ENCODE assay signal across 23 cellular contexts in genomic region chr15:65097651-65098263, GRCh38. TPM values are rescaled to one million over a fixed set of nuclear protein-coding genes. Genes with fewer than 3 reads are reported as not detected.
DNase-seq lines count a peak whose midpoint lies in the region; ATAC-seq, FAIRE-seq and TF ChIP-seq lines count a peak whose summit lies in the region.
"Had no signal": no experiment of that assay in that cellular context is flagged by ENCODE, and none has a peak within 500 bp of the region (broad histone marks: within the 10 kb centered on the region; RNA-seq: fewer than 3 reads in every experiment).

No MANE protein-coding gene starts in this region.

- H3K9me3 ChIP-seq in tibial artery = no peaks in the 10 kb centered on the region
- no peaks in the 10 kb centered on the region for H3K9me3 ChIP-seq in HepG2 (ENCODE audit: low read length)

- TF ChIP-seq RAD21 in HepG2 (CRISPR knock-in tag; IDR thresholded peaks at IDR 0.05) = no peak

- intact Hi-C loops in tibial artery (cut with DNase I; ENCODE audit: low total_unique reads) (no loop called here), left colon (cut with DNase I, micrococcal nuclease) (loop anchor here in 1 of 2 donors (10.0 kb wide), 1 partner anchor 53 kb away; the partner anchor contains the start of gene SLC51B), HepG2 (cut with micrococcal nuclease; ENCODE audit: unreplicated experiment) (no loop called here)

- peaks cover 65% of the 10 kb centered on the region for H3K36me3 Mint-ChIP-seq in activated T-cell treated with anti-CD3 and anti-CD28 coated beads, Interleukin-2, amount 50 U/mL, for 24 hours (ENCODE audit: low read depth)
- peaks cover 48% of the 10 kb centered on the region for H3K36me3 Mint-ChIP-seq in activated T-helper 17 cell treated with anti-CD3 and anti-CD28 coated beads, Interleukin-2, amount 50 U/mL, for 72 hours (ENCODE audit: low read depth)

- no peak for FAIRE-seq in HepG2 (lab: Jason Lieb, UNC)
- FAIRE-seq: D721Med, G401.6, GM12892 had no signal

- H3K27ac ChIP-seq in tibial artery (peak overlapping the region; percentile 95 to 96), HepG2 (ENCODE audit: extremely low read length, insufficient read depth, low read length) (no peak overlapping the region)
- H3K27ac ChIP-seq: 22Rv1, HL-60 had no signal

- H3K79me2 ChIP-seq in HepG2 (ENCODE audit: insufficient read depth, low read length) = no peaks in the 10 kb centered on the region

- no peak for TF ChIP-seq EP300 in HepG2 (IDR thresholded peaks at IDR 0.05; ENCODE audit: low read depth in 2 of 2, low read length in 2 of 2)
- no peak for TF ChIP-seq EP300 in HepG2 (CRISPR knock-in tag; IDR thresholded peaks at IDR 0.05; ENCODE audit: borderline replicate concordance)

- no peaks in the 10 kb centered on the region for H3K27me3 ChIP-seq in tibial artery
- no peaks in the 10 kb centered on the region for H3K27me3 ChIP-seq in HepG2 (ENCODE audit: control insufficient read depth in 1 of 2, insufficient read depth in 2 of 2, low read length in 2 of 2)

- WGBS in HepG2 (ENCODE audit: low lambda C conversion rate) = 95% methylated on average over 7 of the region's 7 CpGs

- no peak overlapping the region for H3K4me3 Mint-ChIP-seq in activated T-cell treated with anti-CD3 and anti-CD28 coated beads, Interleukin-2, amount 50 U/mL, for 24 hours
- no peak overlapping the region for H3K4me3 Mint-ChIP-seq in activated T-helper 17 cell treated with anti-CD3 and anti-CD28 coated beads, Interleukin-2, amount 50 U/mL, for 72 hours
- H3K4me3 Mint-ChIP-seq: CD14-positive monocyte; CD8-positive, alpha-beta T cell; H9 had no signal

- H3K4me2 ChIP-seq in HepG2 (ENCODE audit: low read depth, low read length) = no peak overlapping the region

- H4K20me1 ChIP-seq in HepG2 (ENCODE audit: insufficient read depth, low read length) = no peaks in the 10 kb centered on the region

- H3K4me1 ChIP-seq in tibial artery = peaks cover 7 to 59% (median 41%) of the 10 kb centered on the region in 4 donors
- H3K4me1 ChIP-seq in HepG2 (ENCODE audit: insufficient read depth, low read length) = peaks cover 26% of the 10 kb centered on the region

- DNase-seq in activated T-cell treated with anti-CD3 and anti-CD28 coated beads, Interleukin-2, amount 50 U/mL, for 24 hours = no peak
- DNase-seq in activated T-cell treated with anti-CD3 and anti-CD28 coated beads for 4 hours = no peak
- DNase-seq in left lobe of liver (ENCODE audit: low spot score) = peak; percentile 21
- peak in 1 of 2 donors; percentile 45 for DNase-seq in tibial artery
- no peak for DNase-seq in left colon
- no peak for DNase-seq in stimulated activated naive CD4-positive, alpha-beta T cell (lab: John Stamatoyannopoulos, UW)
- no peak for DNase-seq in HepG2 (ENCODE audit: low spot score)
- DNase-seq: CD8-positive, alpha-beta T cell; COR-L47; DMS153; DMS79 treated with DMSO at 0.1 percent for 48 hours; EL; GOT3; H9 had no signal

- no peak overlapping the region for H3K4me3 ChIP-seq in tibial artery
- H3K4me3 ChIP-seq in HepG2 (replicated peaks in 1 of 3; ENCODE audit: insufficient read depth in 1 of 3, low read depth in 2 of 3, low read length in 3 of 3) = no peak overlapping the region

- H3K9ac ChIP-seq in HepG2 (ENCODE audit: insufficient read depth, low read depth, low read length) = no peak overlapping the region

- in situ Hi-C loops in HepG2 (cut with HindIII; ENCODE audit: extremely low pct_ligation_motif_present, low pct_unique_long_range_greater_than_20kb) = no loop called here

- H3K4me1 Mint-ChIP-seq in activated T-cell treated with anti-CD3 and anti-CD28 coated beads, Interleukin-2, amount 50 U/mL, for 24 hours (ENCODE audit: low read depth) = no peaks in the 10 kb centered on the region
- no peaks in the 10 kb centered on the region for H3K4me1 Mint-ChIP-seq in activated T-helper 17 cell treated with anti-CD3 and anti-CD28 coated beads, Interleukin-2, amount 50 U/mL, for 72 hours

- H3K27me3 Mint-ChIP-seq in activated T-cell treated with anti-CD3 and anti-CD28 coated beads, Interleukin-2, amount 50 U/mL, for 24 hours = no peaks in the 10 kb centered on the region
- no peaks in the 10 kb centered on the region for H3K27me3 Mint-ChIP-seq in activated T-helper 17 cell treated with anti-CD3 and anti-CD28 coated beads, Interleukin-2, amount 50 U/mL, for 72 hours

- peak overlapping the region; percentile 3 for H3K27ac Mint-ChIP-seq in activated T-cell treated with anti-CD3 and anti-CD28 coated beads, Interleukin-2, amount 50 U/mL, for 24 hours
- peak overlapping the region; percentile 18 for H3K27ac Mint-ChIP-seq in activated T-helper 17 cell treated with anti-CD3 and anti-CD28 coated beads, Interleukin-2, amount 50 U/mL, for 72 hours
- H3K27ac Mint-ChIP-seq: CD14-positive monocyte; CD8-positive, alpha-beta T cell; H9 had no signal

- no peaks in the 10 kb centered on the region for H3K9me3 Mint-ChIP-seq in activated T-cell treated with anti-CD3 and anti-CD28 coated beads, Interleukin-2, amount 50 U/mL, for 24 hours
- no peaks in the 10 kb centered on the region for H3K9me3 Mint-ChIP-seq in activated T-helper 17 cell treated with anti-CD3 and anti-CD28 coated beads, Interleukin-2, amount 50 U/mL, for 72 hours
- H3K9me3 Mint-ChIP-seq: CD14-positive monocyte; CD8-positive, alpha-beta T cell; H9 had no signal

- CTCF ChIA-PET in HepG2 (lab: Yijun Ruan, JAX; ENCODE audit: low intra/inter-chr PET ratio, low total read pairs) = interaction anchor here (0.7 kb wide), 1 partner anchor 65 kb away, joined by 3 read pairs; no protein-coding TSS in a partner anchor

- H2AFZ ChIP-seq in HepG2 (ENCODE audit: low read length) = no peak overlapping the region

- ATAC-seq in activated T-helper 17 cell treated with anti-CD3 and anti-CD28 coated beads, Interleukin-2, amount 50 U/mL, for 72 hours (replicated peaks) = no peak
- no peak for ATAC-seq in left lobe of liver
- no peak for ATAC-seq in left colon
- ATAC-seq in HepG2 = no peak
- ATAC-seq: CD8-positive, alpha-beta T cell had no signal

- TF ChIP-seq CTCF in tibial artery (IDR thresholded peaks at IDR 0.05) (no peak), HepG2 (CRISPR knock-in tag; IDR thresholded peaks at IDR 0.05) (no peak)

- no peak for TF ChIP-seq POLR2A in HepG2 (IDR thresholded peaks at IDR 0.05; ENCODE audit: insufficient read depth in 1 of 2, low read depth in 2 of 2, low read length in 2 of 2)

- H3K36me3 ChIP-seq in tibial artery = peaks cover 18 to 53% (median 44%) of the 10 kb centered on the region in 3 donors
- peaks cover 6 to 13% of the 10 kb centered on the region in 2 experiments; a peak in 4 of 5 replicates for H3K36me3 ChIP-seq in HepG2 (replicated peaks in 1 of 2; ENCODE audit: control insufficient read depth in 1 of 2, insufficient read depth in 2 of 2, low read length in 2 of 2)

- POLR2A ChIA-PET in HepG2 (lab: Yijun Ruan, JAX) = no interaction called here

- BruUV-seq in HepG2 (replicated peaks; lab: Mats Ljungman, UMichigan) = no TSS peak

RNA-seq across cellular contexts. Expression of gene UBAP1L, which starts 17.2 kb away (rescaled TPM):
- 1 to 10 TPM; 5.2 to 6.1 TPM for total RNA-seq in activated T-helper 17 cell treated with anti-CD3 and anti-CD28 coated beads, Interleukin-2, amount 50 U/mL, for 72 hours
- total RNA-seq in left lobe of liver = 5.5 TPM
- 1 to 10 TPM; 2.3 to 3.2 TPM for total RNA-seq in left colon
- 0.13 and 0.86 TPM in 2 replicates for total RNA-seq in HepG2 (2016; rRNA removed; fragmentation: Illumina TruSeq; extraction: Trizol)
- 0.18 and 0.20 TPM in 2 replicates for total RNA-seq in HepG2 (2016; cell fraction: cytosol; rRNA removed; fragmentation: Illumina TruSeq; extraction: Trizol; ENCODE audit: low read depth)
- total RNA-seq in HepG2 (2016; cell fraction: insoluble cytoplasmic fraction; rRNA removed; fragmentation: Illumina TruSeq; extraction: Trizol) = 0.28 and 0.89 TPM in 2 replicates
- total RNA-seq in HepG2 (2016; cell fraction: membrane; rRNA removed; fragmentation: Illumina TruSeq; extraction: Trizol) = 0.14 and 0.28 TPM in 2 replicates
- total RNA-seq in HepG2 (2016; cell fraction: nucleus; rRNA removed; fragmentation: Illumina TruSeq; extraction: Trizol) = 2.1 and 3.2 TPM in 2 replicates
- polyA plus RNA-seq in HepG2 (2011; rRNA removed) = 1.4 and 1.7 TPM in 2 replicates
- polyA plus RNA-seq in HepG2 (2011; cell fraction: cytosol; rRNA removed) = 0.14 and 0.25 TPM in 2 replicates
- polyA plus RNA-seq in HepG2 (2011; cell fraction: nucleus; rRNA removed) = 9.3 and 9.9 TPM in 2 replicates
- 1.0 and 1.8 TPM in 2 replicates for polyA plus RNA-seq in HepG2 (2012)
- polyA plus RNA-seq in HepG2 (2016; cell fraction: cytosol; fragmentation: Illumina TruSeq; extraction: Trizol; ENCODE audit: low read depth) = 0.10 and 0.14 TPM in 2 replicates
- polyA plus RNA-seq in HepG2 (2016; cell fraction: insoluble cytoplasmic fraction; fragmentation: Illumina TruSeq; extraction: Trizol; ENCODE audit: low read depth) = 0.16 and 0.17 TPM in 2 replicates
- polyA plus RNA-seq in HepG2 (2016; cell fraction: membrane; fragmentation: Illumina TruSeq; extraction: Trizol; ENCODE audit: low read depth) = 0.31 TPM in 1 of 2 replicates, not detected in the other
- 4.4 and 4.9 TPM in 2 replicates for polyA plus RNA-seq in HepG2 (2016; cell fraction: nucleus; fragmentation: Illumina TruSeq; extraction: Trizol; ENCODE audit: insufficient read depth, low read depth)
- 2.1 and 5.5 TPM in 2 replicates for polyA minus RNA-seq in HepG2 (2011; rRNA and poly(A)+ RNA removed; ENCODE audit: low replicate concordance)
- polyA minus RNA-seq in HepG2 (2011; cell fraction: cytosol; rRNA and poly(A)+ RNA removed) = 0.26 TPM in 1 of 2 replicates, not detected in the other
- 6.7 and 8.5 TPM in 2 replicates for polyA minus RNA-seq in HepG2 (2011; cell fraction: nucleus; rRNA and poly(A)+ RNA removed)
- polyA plus RNA-seq: CD14-positive monocyte had no signal

RNA-seq across cellular contexts. Expression of gene KBTBD13, which starts 21.2 kb away (rescaled TPM):
- total RNA-seq in activated T-helper 17 cell treated with anti-CD3 and anti-CD28 coated beads, Interleukin-2, amount 50 U/mL, for 72 hours = not detected
- total RNA-seq in left lobe of liver (not detected), left colon (under 1 TPM in 1 of 2 donors, not detected in 1; 0.08 TPM), HepG2 (2016; rRNA removed; fragmentation: Illumina TruSeq; extraction: Trizol) (not detected in 2 replicates)
- not detected in 2 replicates for total RNA-seq in HepG2 (2016; cell fraction: cytosol; rRNA removed; fragmentation: Illumina TruSeq; extraction: Trizol; ENCODE audit: low read depth)
- total RNA-seq in HepG2 (2016; cell fraction: insoluble cytoplasmic fraction; rRNA removed; fragmentation: Illumina TruSeq; extraction: Trizol) = 0.02 TPM in 1 of 2 replicates, not detected in the other
- total RNA-seq in HepG2 (2016; cell fraction: membrane; rRNA removed; fragmentation: Illumina TruSeq; extraction: Trizol) = 0.07 TPM in 1 of 2 replicates, not detected in the other
- total RNA-seq in HepG2 (2016; cell fraction: nucleus; rRNA removed; fragmentation: Illumina TruSeq; extraction: Trizol) = not detected in 2 replicates
- not detected in 2 replicates for polyA plus RNA-seq in HepG2 (2011; rRNA removed)
- polyA plus RNA-seq in HepG2 (2011; cell fraction: cytosol; rRNA removed) = not detected in 2 replicates
- polyA plus RNA-seq in HepG2 (2011; cell fraction: nucleus; rRNA removed) = not detected in 2 replicates
- not detected in 2 replicates for polyA plus RNA-seq in HepG2 (2012)
- not detected in 2 replicates for polyA plus RNA-seq in HepG2 (2016; cell fraction: cytosol; fragmentation: Illumina TruSeq; extraction: Trizol; ENCODE audit: low read depth)
- not detected in 2 replicates for polyA plus RNA-seq in HepG2 (2016; cell fraction: insoluble cytoplasmic fraction; fragmentation: Illumina TruSeq; extraction: Trizol; ENCODE audit: low read depth)
- not detected in 2 replicates for polyA plus RNA-seq in HepG2 (2016; cell fraction: membrane; fragmentation: Illumina TruSeq; extraction: Trizol; ENCODE audit: low read depth)
- not detected in 2 replicates for polyA plus RNA-seq in HepG2 (2016; cell fraction: nucleus; fragmentation: Illumina TruSeq; extraction: Trizol; ENCODE audit: insufficient read depth, low read depth)
- 0.08 and 0.21 TPM in 2 replicates for polyA minus RNA-seq in HepG2 (2011; rRNA and poly(A)+ RNA removed; ENCODE audit: low replicate concordance)
- not detected in 2 replicates for polyA minus RNA-seq in HepG2 (2011; cell fraction: cytosol; rRNA and poly(A)+ RNA removed)
- polyA minus RNA-seq in HepG2 (2011; cell fraction: nucleus; rRNA and poly(A)+ RNA removed) = not detected in 2 replicates
- total RNA-seq: A673; CD8-positive, alpha-beta T cell; H9 had no signal
- polyA plus RNA-seq: BJ, CD14-positive monocyte had no signal

RNA-seq across cellular contexts. Expression of gene RASL12, which starts 30.0 kb away (rescaled TPM):
- total RNA-seq in activated T-helper 17 cell treated with anti-CD3 and anti-CD28 coated beads, Interleukin-2, amount 50 U/mL, for 72 hours = not detected
- total RNA-seq in left lobe of liver (0.15 TPM), left colon (1 to 10 TPM; 2.0 to 9.2 TPM), HepG2 (2016; rRNA removed; fragmentation: Illumina TruSeq; extraction: Trizol) (0.39 and 0.55 TPM in 2 replicates)
- total RNA-seq in HepG2 (2016; cell fraction: cytosol; rRNA removed; fragmentation: Illumina TruSeq; extraction: Trizol; ENCODE audit: low read depth) = 0.20 and 0.26 TPM in 2 replicates
- total RNA-seq in HepG2 (2016; cell fraction: insoluble cytoplasmic fraction; rRNA removed; fragmentation: Illumina TruSeq; extraction: Trizol) = 0.34 and 0.45 TPM in 2 replicates
- 0.37 and 0.45 TPM in 2 replicates for total RNA-seq in HepG2 (2016; cell fraction: membrane; rRNA removed; fragmentation: Illumina TruSeq; extraction: Trizol)
- 0.66 and 0.68 TPM in 2 replicates for total RNA-seq in HepG2 (2016; cell fraction: nucleus; rRNA removed; fragmentation: Illumina TruSeq; extraction: Trizol)
- 0.10 and 0.16 TPM in 2 replicates for polyA plus RNA-seq in HepG2 (2011; rRNA removed)
- polyA plus RNA-seq in HepG2 (2011; cell fraction: cytosol; rRNA removed) = 0.13 TPM in 2 replicates
- 0.26 and 0.32 TPM in 2 replicates for polyA plus RNA-seq in HepG2 (2011; cell fraction: nucleus; rRNA removed)
- 0.07 TPM in 1 of 2 replicates, not detected in the other for polyA plus RNA-seq in HepG2 (2012)
- 0.08 and 0.10 TPM in 2 replicates for polyA plus RNA-seq in HepG2 (2016; cell fraction: cytosol; fragmentation: Illumina TruSeq; extraction: Trizol; ENCODE audit: low read depth)
- polyA plus RNA-seq in HepG2 (2016; cell fraction: insoluble cytoplasmic fraction; fragmentation: Illumina TruSeq; extraction: Trizol; ENCODE audit: low read depth) = 0.35 TPM in 2 replicates
- polyA plus RNA-seq in HepG2 (2016; cell fraction: membrane; fragmentation: Illumina TruSeq; extraction: Trizol; ENCODE audit: low read depth) = 0.27 and 0.41 TPM in 2 replicates
- polyA plus RNA-seq in HepG2 (2016; cell fraction: nucleus; fragmentation: Illumina TruSeq; extraction: Trizol; ENCODE audit: insufficient read depth, low read depth) = 1.1 and 1.4 TPM in 2 replicates
- 0.78 TPM in 1 of 2 replicates, not detected in the other for polyA minus RNA-seq in HepG2 (2011; rRNA and poly(A)+ RNA removed; ENCODE audit: low replicate concordance)
- not detected in 2 replicates for polyA minus RNA-seq in HepG2 (2011; cell fraction: cytosol; rRNA and poly(A)+ RNA removed)
- polyA minus RNA-seq in HepG2 (2011; cell fraction: nucleus; rRNA and poly(A)+ RNA removed) = 0.25 and 0.52 TPM in 2 replicates
- total RNA-seq: CD8-positive, alpha-beta T cell had no signal
- polyA plus RNA-seq: CD14-positive monocyte had no signal

RNA-seq across cellular contexts. Expression of gene PDCD7, which starts 35.9 kb away (rescaled TPM):
- 10 to 100 TPM; 22.0 to 36.7 TPM for total RNA-seq in activated T-helper 17 cell treated with anti-CD3 and anti-CD28 coated beads, Interleukin-2, amount 50 U/mL, for 72 hours
- total RNA-seq in left lobe of liver (9.7 TPM), left colon (10 to 100 TPM; 14.9 to 16.8 TPM), HepG2 (2016; rRNA removed; fragmentation: Illumina TruSeq; extraction: Trizol) (14.7 and 15.8 TPM in 2 replicates)
- total RNA-seq in HepG2 (2016; cell fraction: cytosol; rRNA removed; fragmentation: Illumina TruSeq; extraction: Trizol; ENCODE audit: low read depth) = 6.2 and 7.6 TPM in 2 replicates
- 14.8 and 14.9 TPM in 2 replicates for total RNA-seq in HepG2 (2016; cell fraction: insoluble cytoplasmic fraction; rRNA removed; fragmentation: Illumina TruSeq; extraction: Trizol)
- 13.2 and 16.8 TPM in 2 replicates for total RNA-seq in HepG2 (2016; cell fraction: membrane; rRNA removed; fragmentation: Illumina TruSeq; extraction: Trizol)
- total RNA-seq in HepG2 (2016; cell fraction: nucleus; rRNA removed; fragmentation: Illumina TruSeq; extraction: Trizol) = 8.6 and 11.3 TPM in 2 replicates
- polyA plus RNA-seq in HepG2 (2011; rRNA removed) = 10.1 TPM in 2 replicates
- polyA plus RNA-seq in HepG2 (2011; cell fraction: cytosol; rRNA removed) = 7.2 and 9.0 TPM in 2 replicates
- polyA plus RNA-seq in HepG2 (2011; cell fraction: nucleus; rRNA removed) = 5.6 and 6.4 TPM in 2 replicates
- 9.2 and 10.7 TPM in 2 replicates for polyA plus RNA-seq in HepG2 (2012)
- 3.5 and 4.1 TPM in 2 replicates for polyA plus RNA-seq in HepG2 (2016; cell fraction: cytosol; fragmentation: Illumina TruSeq; extraction: Trizol; ENCODE audit: low read depth)
- 18.0 and 18.1 TPM in 2 replicates for polyA plus RNA-seq in HepG2 (2016; cell fraction: insoluble cytoplasmic fraction; fragmentation: Illumina TruSeq; extraction: Trizol; ENCODE audit: low read depth)
- 8.2 and 10.3 TPM in 2 replicates for polyA plus RNA-seq in HepG2 (2016; cell fraction: membrane; fragmentation: Illumina TruSeq; extraction: Trizol; ENCODE audit: low read depth)
- polyA plus RNA-seq in HepG2 (2016; cell fraction: nucleus; fragmentation: Illumina TruSeq; extraction: Trizol; ENCODE audit: insufficient read depth, low read depth) = 14.1 and 14.4 TPM in 2 replicates
- 12.6 and 19.5 TPM in 2 replicates for polyA minus RNA-seq in HepG2 (2011; rRNA and poly(A)+ RNA removed; ENCODE audit: low replicate concordance)
- 12.3 and 15.5 TPM in 2 replicates for polyA minus RNA-seq in HepG2 (2011; cell fraction: cytosol; rRNA and poly(A)+ RNA removed)
- 11.6 and 14.3 TPM in 2 replicates for polyA minus RNA-seq in HepG2 (2011; cell fraction: nucleus; rRNA and poly(A)+ RNA removed)

RNA-seq across cellular contexts. Expression of gene SLC51B, which starts 52.6 kb away (rescaled TPM):
- not detected for total RNA-seq in activated T-helper 17 cell treated with anti-CD3 and anti-CD28 coated beads, Interleukin-2, amount 50 U/mL, for 72 hours
- total RNA-seq in left lobe of liver (0.75 TPM), left colon (100 to 1,000 TPM; 104 to 127 TPM), HepG2 (2016; rRNA removed; fragmentation: Illumina TruSeq; extraction: Trizol) (14.4 and 17.1 TPM in 2 replicates)
- 5.3 and 6.1 TPM in 2 replicates for total RNA-seq in HepG2 (2016; cell fraction: cytosol; rRNA removed; fragmentation: Illumina TruSeq; extraction: Trizol; ENCODE audit: low read depth)
- total RNA-seq in HepG2 (2016; cell fraction: insoluble cytoplasmic fraction; rRNA removed; fragmentation: Illumina TruSeq; extraction: Trizol) = 13.5 and 17.5 TPM in 2 replicates
- total RNA-seq in HepG2 (2016; cell fraction: membrane; rRNA removed; fragmentation: Illumina TruSeq; extraction: Trizol) = 7.0 and 7.8 TPM in 2 replicates
- 8.3 and 9.5 TPM in 2 replicates for total RNA-seq in HepG2 (2016; cell fraction: nucleus; rRNA removed; fragmentation: Illumina TruSeq; extraction: Trizol)
- polyA plus RNA-seq in HepG2 (2011; rRNA removed) = 12.0 and 14.9 TPM in 2 replicates
- 13.2 and 15.4 TPM in 2 replicates for polyA plus RNA-seq in HepG2 (2011; cell fraction: cytosol; rRNA removed)
- 3.4 and 3.5 TPM in 2 replicates for polyA plus RNA-seq in HepG2 (2011; cell fraction: nucleus; rRNA removed)
- polyA plus RNA-seq in HepG2 (2012) = 4.6 and 5.6 TPM in 2 replicates
- polyA plus RNA-seq in HepG2 (2016; cell fraction: cytosol; fragmentation: Illumina TruSeq; extraction: Trizol; ENCODE audit: low read depth) = 5.3 and 7.1 TPM in 2 replicates
- 13.1 and 13.8 TPM in 2 replicates for polyA plus RNA-seq in HepG2 (2016; cell fraction: insoluble cytoplasmic fraction; fragmentation: Illumina TruSeq; extraction: Trizol; ENCODE audit: low read depth)
- 5.5 and 6.5 TPM in 2 replicates for polyA plus RNA-seq in HepG2 (2016; cell fraction: membrane; fragmentation: Illumina TruSeq; extraction: Trizol; ENCODE audit: low read depth)
- 15.7 and 19.3 TPM in 2 replicates for polyA plus RNA-seq in HepG2 (2016; cell fraction: nucleus; fragmentation: Illumina TruSeq; extraction: Trizol; ENCODE audit: insufficient read depth, low read depth)
- polyA minus RNA-seq in HepG2 (2011; rRNA and poly(A)+ RNA removed; ENCODE audit: low replicate concordance) = 5.1 TPM in 1 of 2 replicates, not detected in the other
- polyA minus RNA-seq in HepG2 (2011; cell fraction: cytosol; rRNA and poly(A)+ RNA removed) = 3.9 TPM in 2 replicates
- 2.7 and 2.9 TPM in 2 replicates for polyA minus RNA-seq in HepG2 (2011; cell fraction: nucleus; rRNA and poly(A)+ RNA removed)
- total RNA-seq: A673; CD8-positive, alpha-beta T cell; H9 had no signal
- polyA plus RNA-seq: BJ, CD14-positive monocyte had no signal
